In the genomic region with DNA sequence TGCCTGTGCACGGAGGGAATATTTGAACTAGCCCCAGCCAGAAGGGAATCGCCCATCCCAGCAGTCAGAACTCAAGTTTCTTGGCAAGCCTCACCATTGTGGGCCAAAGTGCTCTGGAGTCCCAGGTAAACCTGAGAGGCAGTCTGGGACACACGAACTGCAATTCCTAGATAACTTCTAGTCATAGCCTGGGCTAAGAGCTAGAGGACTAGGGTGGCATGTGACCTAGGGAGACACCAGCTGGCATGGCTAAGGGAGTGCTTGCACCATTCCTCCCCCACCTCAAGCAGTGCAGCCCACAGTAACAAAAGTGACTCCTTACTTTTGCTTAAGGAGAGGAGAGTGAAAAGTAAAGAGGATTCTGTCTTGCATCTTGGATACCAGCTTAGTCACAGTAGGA, we compare ENCODE assay signal across 6 cellular contexts.
"Had no signal": no experiment of that assay in that cellular context is flagged by ENCODE, and none has a peak within 500 bp of the region (broad histone marks: within the 10 kb centered on the region; RNA-seq: fewer than 3 reads in every experiment).

No MANE protein-coding gene starts in this region.

- ATAC-seq: HepG2, K562 had no signal

- H3K27ac ChIP-seq: HL-60 had no signal

- DNase-seq: IMR-90, KBM-7, KG1 had no signal

- H3K4me3 ChIP-seq: K562 had no signal
